14 cellular contexts compared by ENCODE assay signal in genomic region chrX:44997282-44997813, GRCh38.
DNase-seq lines count a peak whose midpoint lies in the region; FAIRE-seq and TF ChIP-seq lines count a peak whose summit lies in the region.
"Had no signal": no experiment of that assay in that cellular context is flagged by ENCODE, and none has a peak within 500 bp of the region (broad histone marks: within the 10 kb centered on the region; RNA-seq: fewer than 3 reads in every experiment).

No MANE protein-coding gene starts in this region.

- no peaks in the 10 kb centered on the region for H3K27me3 ChIP-seq in uterus

- no peak for TF ChIP-seq POLR2A in uterus (IDR thresholded peaks at IDR 0.05)

- H3K4me3 Mint-ChIP-seq in activated naive CD4-positive, alpha-beta T cell treated with anti-CD3 and anti-CD28 coated beads, Interleukin-2, amount 50 U/mL, for 24 hours = peak overlapping the region; percentile 50
- H3K4me3 Mint-ChIP-seq in immature natural killer cell = peak overlapping the region; percentile 9 to 59 (median 50)

- no peak for FAIRE-seq in D721Med (lab: Jason Lieb, UNC)
- FAIRE-seq: bronchial epithelial cell had no signal

- no peaks in the 10 kb centered on the region for H3K9me3 ChIP-seq in uterus

- no peaks in the 10 kb centered on the region for H3K36me3 ChIP-seq in uterus

- intact Hi-C loops in uterus (cut with DNase I; ENCODE audit: low total_unique reads) = no loop called here

- H3K36me3 Mint-ChIP-seq in activated naive CD4-positive, alpha-beta T cell treated with anti-CD3 and anti-CD28 coated beads, Interleukin-2, amount 50 U/mL, for 24 hours = peaks cover 14% of the 10 kb centered on the region
- peaks cover 0 to 4% (median 3%) of the 10 kb centered on the region in 3 donors for H3K36me3 Mint-ChIP-seq in immature natural killer cell

- peaks cover 4% of the 10 kb centered on the region for H3K9me3 Mint-ChIP-seq in activated naive CD4-positive, alpha-beta T cell treated with anti-CD3 and anti-CD28 coated beads, Interleukin-2, amount 50 U/mL, for 24 hours
- no peaks in the 10 kb centered on the region for H3K9me3 Mint-ChIP-seq in immature natural killer cell

- H3K4me1 Mint-ChIP-seq in activated naive CD4-positive, alpha-beta T cell treated with anti-CD3 and anti-CD28 coated beads, Interleukin-2, amount 50 U/mL, for 24 hours = peaks cover 69% of the 10 kb centered on the region
- H3K4me1 Mint-ChIP-seq in immature natural killer cell = peaks cover 69 to 96% of the 10 kb centered on the region in 2 donors

- no peak overlapping the region for H3K4me3 ChIP-seq in uterus

- TF ChIP-seq CTCF in uterus (IDR thresholded peaks at IDR 0.05) = no peak
- TF ChIP-seq CTCF in D721Med (IDR thresholded peaks at IDR 0.05; ENCODE audit: insufficient read depth, missing control alignments) = no peak

- H3K27ac Mint-ChIP-seq in activated naive CD4-positive, alpha-beta T cell treated with anti-CD3 and anti-CD28 coated beads, Interleukin-2, amount 50 U/mL, for 24 hours = peak overlapping the region; percentile 86
- H3K27ac Mint-ChIP-seq in immature natural killer cell = peak overlapping the region; percentile 6 to 79 (median 46)

- no peaks in the 10 kb centered on the region for H3K4me1 ChIP-seq in uterus

- H3K27me3 Mint-ChIP-seq in activated naive CD4-positive, alpha-beta T cell treated with anti-CD3 and anti-CD28 coated beads, Interleukin-2, amount 50 U/mL, for 24 hours = no peaks in the 10 kb centered on the region
- H3K27me3 Mint-ChIP-seq in immature natural killer cell (ENCODE audit: low read depth in 3 of 3) = peaks cover 0 to 9% (median 0%) of the 10 kb centered on the region in 3 donors

- H3K27ac ChIP-seq in uterus = peak overlapping the region; percentile 2 to 40
- H3K27ac ChIP-seq: HL-60, RWPE1 had no signal

- no peak for DNase-seq in activated naive CD4-positive, alpha-beta T cell treated with anti-CD3 and anti-CD28 coated beads, Interleukin-2, amount 50 U/mL, for 16 hours
- DNase-seq in NOMO-1 treated with DMSO at 0.1 percent for 48 hours (lab: John Stamatoyannopoulos, UW; ENCODE audit: unreplicated experiment) (peak; percentile 72), immature natural killer cell (no peak), uterus (no peak), NCI-H748 (lab: John Stamatoyannopoulos, UW; ENCODE audit: unreplicated experiment) (no peak), D721Med (ENCODE audit: insufficient read length, low spot score) (no peak), COLO829 (ENCODE audit: low spot score) (no peak)
- DNase-seq: left cardiac atrium, NCI-H226, T1000 had no signal
